8 cellular contexts compared by ENCODE assay signal in genomic region chrX:47143894-47144625, GRCh38. TPM values are rescaled to one million over a fixed set of nuclear protein-coding genes. Genes with fewer than 3 reads are reported as not detected.
DNase-seq lines count a peak whose midpoint lies in the region; ATAC-seq and TF ChIP-seq lines count a peak whose summit lies in the region.

No MANE protein-coding gene starts in this region.

- DNase-seq in activated T-cell treated with anti-CD3 and anti-CD28 coated beads for 24 hours (ENCODE audit: low read depth) = peak; percentile 6
- no peak for DNase-seq in activated T-cell treated with anti-CD3 and anti-CD28 coated beads, Interleukin-2, amount 50 U/mL, for 1 hour
- DNase-seq in NCI-H460 (ENCODE audit: extremely low read depth, low read depth) = peak; percentile 22
- DNase-seq in body of pancreas = peak; percentile 38 to 50 (median 46)
- peak; percentile 70 for DNase-seq in sigmoid colon

- TF ChIP-seq CTCF in body of pancreas (IDR thresholded peaks at IDR 0.05) = no peak
- TF ChIP-seq CTCF in sigmoid colon (IDR thresholded peaks at IDR 0.05) = no peak

- H3K36me3 ChIP-seq in body of pancreas (replicated peaks in 1 of 2; ENCODE audit: insufficient read depth in 1 of 2, low read depth in 2 of 2) (no peaks in the 10 kb centered on the region), iPS-18a (ENCODE audit: control insufficient read depth, low read depth, low read length) (peaks cover 6% of the 10 kb centered on the region), sigmoid colon (peaks cover 0 to 10% (median 0%) of the 10 kb centered on the region in 4 donors)

- TF ChIP-seq EP300 in sigmoid colon (IDR thresholded peaks at IDR 0.05) = no peak

- ATAC-seq in HG02588 (IDR thresholded peaks at IDR 0.05; ENCODE audit: unreplicated experiment) (peak; percentile 6), body of pancreas (peak; percentile 39), GM19351 (IDR thresholded peaks at IDR 0.05; ENCODE audit: unreplicated experiment) (no peak)

- H3K4me3 ChIP-seq in body of pancreas = peak overlapping the region; percentile 27 to 37
- H3K4me3 ChIP-seq in iPS-18a (ENCODE audit: low read length) = peak overlapping the region; percentile 69
- H3K4me3 ChIP-seq in sigmoid colon = peak overlapping the region; percentile 62 to 69 (median 68)

- WGBS in body of pancreas, 2 donors = 0 to 3% methylated on average over 15 to 29 of the region's 46 CpGs
- 1 to 3% methylated on average over 43 of the region's 46 CpGs for WGBS in sigmoid colon, 2 donors

- intact Hi-C loops in body of pancreas (cut with DNase I) = no loop called here
- intact Hi-C loops in sigmoid colon (cut with DNase I) = loop anchor here (10.0 kb wide), 2 partner anchors 91 to 341 kb away; partner anchors contain the start of genes USP11 and ZNF41

- peak overlapping the region; percentile 84 for H3K9ac ChIP-seq in iPS-18a (ENCODE audit: low read length)

- H3K27ac ChIP-seq in body of pancreas (peak overlapping the region; percentile 93 to 96 (median 94)), iPS-18a (ENCODE audit: low read length) (peak overlapping the region; percentile 86), sigmoid colon (peak overlapping the region; percentile 92 to 96 (median 94))

- H3K4me1 ChIP-seq in body of pancreas (peaks cover 19% of the 10 kb centered on the region), iPS-18a (ENCODE audit: control insufficient read depth, low read depth, low read length) (no peaks in the 10 kb centered on the region), sigmoid colon (peaks cover 0 to 30% (median 18%) of the 10 kb centered on the region in 4 donors)

- TF ChIP-seq POLR2A in body of pancreas (IDR thresholded peaks at IDR 0.05) = no peak
- TF ChIP-seq POLR2A in sigmoid colon (IDR thresholded peaks at IDR 0.05) = no peak

- H3K27me3 ChIP-seq in body of pancreas (no peaks in the 10 kb centered on the region), iPS-18a (ENCODE audit: control insufficient read depth, insufficient read depth, low read length) (no peaks in the 10 kb centered on the region), sigmoid colon (no peaks in the 10 kb centered on the region)

- H3K9me3 ChIP-seq in body of pancreas = no peaks in the 10 kb centered on the region
- peaks cover 3% of the 10 kb centered on the region for H3K9me3 ChIP-seq in iPS-18a (ENCODE audit: control insufficient read depth, low read depth, low read length)
- no peaks in the 10 kb centered on the region for H3K9me3 ChIP-seq in sigmoid colon

RNA-seq across cellular contexts. Expression of gene NDUFB11, which starts 0.4 kb away (rescaled TPM):
- 154 and 182 TPM in 2 replicates for total RNA-seq in NCI-H460 (2014; rRNA removed; shearing (Covaris generic))
- 73.8 and 118 TPM in 2 replicates for polyA plus RNA-seq in NCI-H460 (2014; cell fraction: nucleus; rRNA removed)
- total RNA-seq in body of pancreas = 10 to 100 TPM; 66.7 to 80.1 TPM
- 100 to 1,000 TPM in 1 of 4 donors, 10 to 100 TPM in 3; 64.3 to 103 (median 82.8) TPM for total RNA-seq in sigmoid colon
- 100 to 1,000 TPM in 1 of 3 donors, 10 to 100 TPM in 2; 82.3 to 124 (median 91.8) TPM for polyA plus RNA-seq in sigmoid colon

RNA-seq across cellular contexts. Expression of gene RBM10, which starts 1.0 kb away (rescaled TPM):
- total RNA-seq in NCI-H460 (2014; rRNA removed; shearing (Covaris generic)) = 28.1 and 30.3 TPM in 2 replicates
- 45.1 and 58.9 TPM in 2 replicates for polyA plus RNA-seq in NCI-H460 (2014; cell fraction: nucleus; rRNA removed)
- total RNA-seq in body of pancreas (10 to 100 TPM; 16.1 to 29.0 TPM), sigmoid colon (10 to 100 TPM; 17.1 to 28.0 (median 22.0) TPM)
- polyA plus RNA-seq in sigmoid colon = 10 to 100 TPM; 15.0 to 44.3 (median 23.8) TPM

RNA-seq across cellular contexts. Expression of gene UBA1, which starts 49.6 kb away (rescaled TPM):
- 138 and 158 TPM in 2 replicates for total RNA-seq in NCI-H460 (2014; rRNA removed; shearing (Covaris generic))
- 190 and 216 TPM in 2 replicates for polyA plus RNA-seq in NCI-H460 (2014; cell fraction: nucleus; rRNA removed)
- total RNA-seq in body of pancreas = 10 to 100 TPM; 70.8 to 82.4 TPM
- total RNA-seq in sigmoid colon = 100 to 1,000 TPM in 1 of 4 donors, 10 to 100 TPM in 3; 74.9 to 112 (median 80.7) TPM
- 100 to 1,000 TPM in 1 of 3 donors, 10 to 100 TPM in 2; 72.7 to 126 (median 84.2) TPM for polyA plus RNA-seq in sigmoid colon
